Comparison of ENCODE assay signal across 20 cellular contexts in the genomic region with DNA sequence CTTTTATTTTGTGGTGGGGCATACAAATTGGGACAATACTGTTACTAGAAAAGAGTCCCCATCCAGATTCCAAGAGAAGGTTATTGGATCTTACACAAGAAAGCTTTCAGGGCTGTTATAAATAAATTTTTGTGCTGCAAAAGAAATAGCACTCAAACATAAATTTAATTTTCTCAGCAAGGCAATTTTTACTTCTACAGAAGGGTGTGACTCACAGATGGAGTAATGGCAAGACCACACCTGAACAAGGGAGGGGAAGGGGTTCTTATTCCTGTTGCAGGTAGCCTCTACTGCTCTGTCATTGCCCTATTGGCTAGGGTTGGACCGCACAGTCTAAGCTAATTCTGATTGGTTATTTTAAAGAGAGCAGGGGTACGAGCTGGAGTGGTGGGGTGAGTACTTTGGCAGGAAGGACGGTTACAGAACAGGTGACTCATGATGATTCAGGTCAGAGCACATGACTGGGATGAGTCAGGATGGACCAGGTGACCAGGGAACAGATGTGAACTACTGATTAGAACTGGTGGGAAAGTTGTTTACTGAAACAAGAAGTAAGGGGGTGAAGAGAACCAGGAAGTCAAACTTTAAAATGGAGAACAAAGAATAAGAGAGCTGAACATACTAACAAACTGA. TPM values are rescaled to one million over a fixed set of nuclear protein-coding genes. Genes with fewer than 3 reads are reported as not detected.
"Had no signal": no experiment of that assay in that cellular context is flagged by ENCODE, and none has a peak within 500 bp of the region (broad histone marks: within the 10 kb centered on the region; RNA-seq: fewer than 3 reads in every experiment).

No MANE protein-coding gene starts in this region.

- H3K36me3 Mint-ChIP-seq: neural progenitor cell had no signal

- H3K4me1 Mint-ChIP-seq: stimulated activated naive CD8-positive, alpha-beta T cell treated with anti-CD3 and anti-CD28 coated beads, Interleukin-15, amount 100 ng/mL, for 72 hours had no signal

- H3K9me3 Mint-ChIP-seq: neural progenitor cell had no signal

- H2AFZ ChIP-seq: neural progenitor cell had no signal

- DNase-seq: activated CD4-positive, alpha-beta T cell treated with anti-CD3 and anti-CD28 coated beads for 4 hours; activated CD8-positive, alpha-beta memory T cell treated with anti-CD3 and anti-CD28 coated beads, Interleukin-2, amount 50 U/mL, for 48 hours; activated CD8-positive, alpha-beta T cell treated with anti-CD3 and anti-CD28 coated beads, Interleukin-2, amount 10 ng/mL, durations not matched to agents 7 days and 5 days; activated naive CD4-positive, alpha-beta T cell treated with Interleukin-2 at 50 U/mL for 16 hours; caudate nucleus; effector CD4-positive, alpha-beta T cell; gastrocnemius medialis; heart right ventricle; left ventricle myocardium inferior; ovary; stimulated activated CD4-positive, alpha-beta T cell treated with anti-CD3 and anti-CD28 coated beads, Interleukin-12 subunit alpha, Interleukin-12 subunit beta, amount 100 ng/mL, for 4 hours; stimulated activated CD4-positive, alpha-beta T cell treated with anti-CD3 and anti-CD28 coated beads, Interleukin-2, amount 100 ng/mL, for 48 hours; stimulated activated CD8-positive, alpha-beta memory T cell treated with anti-CD3 and anti-CD28 coated beads, Interleukin-4, amount 100 ng/mL, for 48 hours; stimulated activated naive CD8-positive, alpha-beta T cell treated with anti-CD3 and anti-CD28 coated beads, Interleukin-15, amount 100 ng/mL, for 72 hours; T-helper 9 cell; testis; WERI-Rb-1 had no signal

- H3K4me3 ChIP-seq: coronary artery, gastrocnemius medialis, heart right ventricle, left ventricle myocardium inferior, neural progenitor cell, ovary, testis had no signal

- H3K9ac ChIP-seq: neural progenitor cell had no signal

- H3K4me1 ChIP-seq: gastrocnemius medialis, heart right ventricle, left ventricle myocardium inferior, neural progenitor cell, testis had no signal

- H3K27ac Mint-ChIP-seq: activated CD8-positive, alpha-beta T cell treated with anti-CD3 and anti-CD28 coated beads, Interleukin-2, amount 10 ng/mL, durations not matched to agents 7 days and 5 days; neural progenitor cell had no signal

- H3K27me3 ChIP-seq: gastrocnemius medialis, neural progenitor cell, ovary, testis had no signal

- ATAC-seq: activated CD8-positive, alpha-beta T cell treated with anti-CD3 and anti-CD28 coated beads, Interleukin-2, amount 10 ng/mL, durations not matched to agents 7 days and 5 days; gastrocnemius medialis; heart right ventricle; stimulated activated naive CD8-positive, alpha-beta T cell treated with anti-CD3 and anti-CD28 coated beads, Interleukin-15, amount 100 ng/mL, for 72 hours had no signal

- H3K9me3 ChIP-seq: gastrocnemius medialis, ovary, testis had no signal

- H3K27ac ChIP-seq: coronary artery, gastrocnemius medialis, heart right ventricle, left ventricle myocardium inferior, neural progenitor cell, ovary, testis, WERI-Rb-1 had no signal

- H3K4me3 Mint-ChIP-seq: activated CD8-positive, alpha-beta T cell treated with anti-CD3 and anti-CD28 coated beads, Interleukin-2, amount 10 ng/mL, durations not matched to agents 7 days and 5 days; neural progenitor cell; stimulated activated naive CD8-positive, alpha-beta T cell treated with anti-CD3 and anti-CD28 coated beads, Interleukin-15, amount 100 ng/mL, for 72 hours had no signal

- H3K36me3 ChIP-seq: gastrocnemius medialis, heart right ventricle, left ventricle myocardium inferior, neural progenitor cell, ovary, WERI-Rb-1 had no signal

- H3K4me2 ChIP-seq: neural progenitor cell had no signal

RNA-seq across cellular contexts. Expression of a gene that starts 41.1 kb away (rescaled TPM):
- total RNA-seq: activated CD8-positive, alpha-beta T cell treated with anti-CD3 and anti-CD28 coated beads, Interleukin-2, amount 10 ng/mL, durations not matched to agents 7 days and 5 days had no signal
- polyA plus RNA-seq: keratinocyte had no signal
